ENCODE assay signal across 1 cellular context in genomic region chr1:15886613-15887167, GRCh38.
TF ChIP-seq lines count a peak whose summit lies in the region.

No MANE protein-coding gene starts in this region.

TF ChIP-seq in GM12878, 131 proteins besides CTCF, POLR2A, EP300 and RAD21 (continued from another document):
- TF ChIP-seq PKNOX1 (IDR thresholded peaks at IDR 0.05) (peak; percentile 79), PAX8 (IDR thresholded peaks at IDR 0.05) (no peak)
